Comparison of ENCODE assay signal across 3 cellular contexts in genomic region chr1:206101351-206101750, GRCh38.
TF ChIP-seq lines count a peak whose summit lies in the region.

No MANE protein-coding gene starts in this region.

TF ChIP-seq in GM23338, 12 proteins besides CTCF, POLR2A, EP300 and RAD21 (continued from another document):
- no peak for TF ChIP-seq ZNF462 (CRISPR knock-in tag; IDR thresholded peaks at IDR 0.05)
- TF ChIP-seq POLR2AphosphoS5 (IDR thresholded peaks at IDR 0.05; ENCODE audit: low read depth), result no peak
- no peak for TF ChIP-seq EZH2phosphoT487 (IDR thresholded peaks at IDR 0.05; ENCODE audit: unreplicated experiment)

TF ChIP-seq in WTC11, 78 proteins besides CTCF, POLR2A, EP300 and RAD21 (continued from another document and continues in another):
- TF ChIP-seq ZMAT4 (CRISPR knock-in tag; IDR thresholded peaks at IDR 0.05) (no peak), KAT7 (CRISPR knock-in tag; IDR thresholded peaks at IDR 0.05; ENCODE audit: borderline replicate concordance) (no peak), MAX (CRISPR knock-in tag; IDR thresholded peaks at IDR 0.05) (no peak), FOXP4 (CRISPR knock-in tag; IDR thresholded peaks at IDR 0.05) (no peak), NFATC4 (CRISPR knock-in tag; IDR thresholded peaks at IDR 0.05) (no peak), PRRX2 (CRISPR knock-in tag; IDR thresholded peaks at IDR 0.05) (no peak), STAT6 (CRISPR knock-in tag; conservative IDR thresholded peaks at IDR 0.05; ENCODE audit: low read depth) (no peak), MXD4 (CRISPR knock-in tag; IDR thresholded peaks at IDR 0.05; ENCODE audit: borderline replicate concordance) (no peak), ZBTB21 (CRISPR knock-in tag; IDR thresholded peaks at IDR 0.05; ENCODE audit: borderline replicate concordance) (no peak), E2F5 (CRISPR knock-in tag; IDR thresholded peaks at IDR 0.05) (no peak), ATF2 (CRISPR knock-in tag; IDR thresholded peaks at IDR 0.05; ENCODE audit: borderline replicate concordance, low read depth) (no peak), SMAD4 (CRISPR knock-in tag; IDR thresholded peaks at IDR 0.05) (no peak), AFF4 (CRISPR knock-in tag; IDR thresholded peaks at IDR 0.05; ENCODE audit: borderline replicate concordance) (no peak)

TF ChIP-seq in SK-N-SH treated with all-trans-retinoic acid at 6 μM for 48 hours, 23 proteins besides CTCF, POLR2A, EP300 and RAD21 (continued from another document):
- no peak for TF ChIP-seq CSRNP3 (CRISPR knock-in tag; IDR thresholded peaks at IDR 0.05)
- TF ChIP-seq BACH2 (CRISPR knock-in tag; IDR thresholded peaks at IDR 0.05; ENCODE audit: borderline replicate concordance), result no peak
TF ChIP-seq in SK-N-SH treated with all-trans-retinoic acid at 6 μM for 48 hours: peak in this region for 0.
